In genomic region chr6:73800997-73801396, GRCh38 we compare ENCODE assay signal across 23 cellular contexts.
"Had no signal": no experiment of that assay in that cellular context is flagged by ENCODE, and none has a peak within 500 bp of the region (broad histone marks: within the 10 kb centered on the region; RNA-seq: fewer than 3 reads in every experiment).

No MANE protein-coding gene starts in this region.

- H3K27ac ChIP-seq: body of pancreas, colonic mucosa, epithelial cell of prostate, right atrium auricular region, spleen, transverse colon had no signal

- H3K36me3 Mint-ChIP-seq: immature natural killer cell; natural killer cell treated with Interleukin-12 subunit alpha and Interleukin-12 subunit beta and Interleukin-15 and Interleukin-18, amount 100 ng/mL, for 72 hours had no signal

- H3K4me1 ChIP-seq: body of pancreas, colonic mucosa, spleen had no signal

- H3K27me3 Mint-ChIP-seq: natural killer cell treated with Interleukin-12 subunit alpha and Interleukin-12 subunit beta and Interleukin-15 and Interleukin-18, amount 100 ng/mL, for 72 hours had no signal

- ATAC-seq: activated naive CD4-positive, alpha-beta T cell treated with anti-CD3 and anti-CD28 coated beads, Interleukin-2, amount 50 U/mL, for 72 hours; activated T-cell treated with anti-CD3 and anti-CD28 coated beads, Interleukin-2, amount 50 U/mL, for 72 hours; body of pancreas; mucosa of descending colon; natural killer cell treated with Interleukin-12 subunit alpha and Interleukin-12 subunit beta and Interleukin-15 and Interleukin-18, amount 100 ng/mL, for 72 hours had no signal

- H3K4me3 Mint-ChIP-seq: activated B cell treated with CpG ODN at 0.5 μM for 24 hours; activated T-cell treated with anti-CD3 and anti-CD28 coated beads, Interleukin-2, amount 50 U/mL, for 72 hours; immature natural killer cell; natural killer cell treated with Interleukin-12 subunit alpha and Interleukin-12 subunit beta and Interleukin-15 and Interleukin-18, amount 100 ng/mL, for 72 hours had no signal

- H3K9me3 ChIP-seq: body of pancreas, colonic mucosa, mucosa of descending colon, right atrium auricular region, spleen, transverse colon had no signal

- H3K27ac Mint-ChIP-seq: activated B cell treated with CpG ODN at 0.5 μM for 24 hours; activated naive CD4-positive, alpha-beta T cell treated with anti-CD3 and anti-CD28 coated beads, Interleukin-2, amount 50 U/mL, for 72 hours; activated T-cell treated with anti-CD3 and anti-CD28 coated beads, Interleukin-2, amount 50 U/mL, for 72 hours; immature natural killer cell; natural killer cell treated with Interleukin-12 subunit alpha and Interleukin-12 subunit beta and Interleukin-15 and Interleukin-18, amount 100 ng/mL, for 72 hours had no signal

- H3K4me1 Mint-ChIP-seq: activated B cell treated with CpG ODN at 0.5 μM for 24 hours, immature natural killer cell had no signal

- H3K9me3 Mint-ChIP-seq: activated B cell treated with CpG ODN at 0.5 μM for 24 hours; activated naive CD4-positive, alpha-beta T cell treated with anti-CD3 and anti-CD28 coated beads, Interleukin-2, amount 50 U/mL, for 72 hours; activated T-cell treated with anti-CD3 and anti-CD28 coated beads, Interleukin-2, amount 50 U/mL, for 72 hours; immature natural killer cell; natural killer cell treated with Interleukin-12 subunit alpha and Interleukin-12 subunit beta and Interleukin-15 and Interleukin-18, amount 100 ng/mL, for 72 hours had no signal

- DNase-seq: activated B cell treated with CpG ODN at 0.5 μM for 24 hours; activated CD4-positive, alpha-beta T cell treated with anti-CD3 and anti-CD28 coated beads, Interleukin-2, amount 50 U/mL, for 4 hours; activated naive CD4-positive, alpha-beta T cell; activated T-cell treated with anti-CD3 and anti-CD28 coated beads for 4 hours; activated T-cell treated with anti-CD3 and anti-CD28 coated beads, Interleukin-2, amount 50 U/mL, for 72 hours; aorta; colonic mucosa; effector CD8-positive, alpha-beta T cell; head of caudate nucleus; hypothalamus; immature natural killer cell; mucosa of descending colon; spleen; stimulated activated CD4-positive, alpha-beta T cell treated with anti-CD3 and anti-CD28 coated beads, Interleukin-2, amount 100 ng/mL, for 48 hours; stimulated activated naive CD4-positive, alpha-beta T cell treated with Interleukin-2 at 50 U/mL for 16 hours; T-helper 2 cell; transverse colon had no signal

- H3K27me3 ChIP-seq: body of pancreas, colonic mucosa, right atrium auricular region, spleen, transverse colon had no signal

- H3K4me3 ChIP-seq: body of pancreas, colonic mucosa, lung, mucosa of descending colon, right atrium auricular region, spleen, transverse colon had no signal

- H3K36me3 ChIP-seq: colonic mucosa, right atrium auricular region, spleen, transverse colon had no signal
